ENCODE assay signal across 27 cellular contexts in genomic region chrX:87878926-87879325, GRCh38.
"Had no signal": no experiment of that assay in that cellular context is flagged by ENCODE, and none has a peak within 500 bp of the region (broad histone marks: within the 10 kb centered on the region; RNA-seq: fewer than 3 reads in every experiment).

No MANE protein-coding gene starts in this region.

- H3K4me3 ChIP-seq: stomach, suprapubic skin, testis, thoracic aorta, thyroid gland, tibial artery, tibial nerve, transverse colon, upper lobe of left lung, upper lobe of right lung, uterus, vagina had no signal

- H3K27me3 ChIP-seq: stomach, suprapubic skin, testis, thyroid gland, tibial artery, tibial nerve, transverse colon, upper lobe of left lung, upper lobe of right lung, uterus, vagina had no signal

- DNase-seq: stimulated activated CD4-positive, alpha-beta T cell treated with anti-CD3 and anti-CD28 coated beads, Interleukin-2, amount 100 ng/mL, for 48 hours; stimulated activated CD4-positive, alpha-beta T cell treated with anti-CD3 and anti-CD28 coated beads, Interleukin-4, amount 100 ng/mL, for 1 hour; stimulated activated CD4-positive, alpha-beta T cell treated with anti-CD3 and anti-CD28 coated beads, Interleukin-4, amount 100 ng/mL, for 24 hours; stimulated activated CD4-positive, alpha-beta T cell treated with anti-CD3 and anti-CD28 coated beads, Interleukin-4, amount 100 ng/mL, for 4 hours; stimulated activated CD8-positive, alpha-beta memory T cell treated with anti-CD3 and anti-CD28 coated beads, Interleukin-4, amount 100 ng/mL, for 48 hours; stimulated activated naive B cell treated with anti-CD40 and anti-IgM and Interleukin-4, amounts not matched to agents 10 μg/mL and 1 μg/mL and 100 μg/mL, for 72 hours; stimulated activated naive CD4-positive, alpha-beta T cell; stimulated activated naive CD4-positive, alpha-beta T cell treated with Interleukin-2 at 50 U/mL for 16 hours; stimulated activated naive CD8-positive, alpha-beta T cell treated with anti-CD3 and anti-CD28 coated beads, Interleukin-15, amount 100 ng/mL, for 72 hours; stimulated activated naive CD8-positive, alpha-beta T cell treated with anti-CD3 and anti-CD28 coated beads, Interleukin-15, Interleukin-2, amounts not matched to agents 100 U/mL and 50 U/mL, for 24 hours; stomach; substantia nigra; testis; thyroid gland; tibial artery; transverse colon; trophoblast cell; upper lobe of right lung; uterus had no signal

- H3K4me1 ChIP-seq: suprapubic skin, testis, thyroid gland, tibial artery, tibial nerve, transverse colon, upper lobe of right lung, uterus, vagina had no signal

- ATAC-seq: stimulated activated effector memory CD8-positive, alpha-beta T cell treated with anti-CD3 and anti-CD28 coated beads, Interleukin-12 subunit alpha, Interleukin-12 subunit beta, amount 100 ng/mL, for 72 hours; stimulated activated memory B cell treated with anti-CD40 and anti-IgM and Interleukin-4, amounts not matched to agents 10 μg/mL and 1 μg/mL and 100 μg/mL, for 72 hours; stimulated activated naive B cell treated with anti-CD40 and anti-IgM and Interleukin-4, amounts not matched to agents 10 μg/mL and 1 μg/mL and 100 μg/mL, for 72 hours; stimulated activated naive CD8-positive, alpha-beta T cell treated with anti-CD3 and anti-CD28 coated beads, Interleukin-15, amount 100 ng/mL, for 72 hours; stimulated activated naive CD8-positive, alpha-beta T cell treated with anti-CD3 and anti-CD28 coated beads, Interleukin-15, Interleukin-2, amounts not matched to agents 100 U/mL and 50 U/mL, for 24 hours; upper lobe of right lung had no signal

- FAIRE-seq: urothelium cell line had no signal

- H3K27ac ChIP-seq: stomach, suprapubic skin, testis, thoracic aorta, thyroid gland, tibial artery, tibial nerve, transverse colon, upper lobe of left lung, upper lobe of right lung, uterus, vagina had no signal

- H3K36me3 ChIP-seq: stomach, suprapubic skin, thoracic aorta, thyroid gland, tibial artery, tibial nerve, transverse colon, upper lobe of left lung, upper lobe of right lung, uterus, vagina had no signal

- H3K9me3 ChIP-seq: stomach, suprapubic skin, testis, thoracic aorta, thyroid gland, tibial artery, tibial nerve, transverse colon, upper lobe of left lung, upper lobe of right lung, uterus, vagina had no signal
